Comparison of ENCODE assay signal across 2 cellular contexts in genomic region chr21:43089463-43089862, GRCh38. TPM values are rescaled to one million over a fixed set of nuclear protein-coding genes. Genes with fewer than 3 reads are reported as not detected.
"Had no signal": no experiment of that assay in that cellular context is flagged by ENCODE, and none has a peak within 500 bp of the region (broad histone marks: within the 10 kb centered on the region; RNA-seq: fewer than 3 reads in every experiment).

No MANE protein-coding gene starts in this region.

RNA-seq across cellular contexts. Expression of gene CBS, which starts 13.8 kb away (rescaled TPM):
- total RNA-seq: HT-29 had no signal
- polyA plus RNA-seq: IgD-negative memory B cell had no signal
